In genomic region chr10:80414126-80414898, GRCh38 we compare ENCODE assay signal across 1 cellular context.
A peak's percentile ranks its signal among the peaks of the same experiment; 100 is the strongest.
TF ChIP-seq lines count a peak whose summit lies in the region.

No MANE protein-coding gene starts in this region.

TF ChIP-seq in HepG2, 621 proteins besides CTCF, POLR2A, EP300 and RAD21 (continues in another document):
- TF ChIP-seq SOX6 (IDR thresholded peaks at IDR 0.05), result no peak
- TF ChIP-seq SOX6 (CRISPR knock-in tag; IDR thresholded peaks at IDR 0.05), result peak; percentile 45; the same call in 1 of the 2 replicates
- TF ChIP-seq RBFOX2 (IDR thresholded peaks at IDR 0.05; ENCODE audit: low read depth, low read length), result 0 out of 2 replicates have a peak, but pooled peaks have one; percentile 17
- peak; percentile 49; the same call in 1 of the 2 replicates for TF ChIP-seq ZNF331 (CRISPR knock-in tag; IDR thresholded peaks at IDR 0.05)
- TF ChIP-seq CBX1 (IDR thresholded peaks at IDR 0.05; ENCODE audit: low read depth), result no peak
- no peak for TF ChIP-seq ZNF615 (CRISPR knock-in tag; IDR thresholded peaks at IDR 0.05; ENCODE audit: borderline replicate concordance)
- no peak for TF ChIP-seq JDP2 (CRISPR knock-in tag; IDR thresholded peaks at IDR 0.05; ENCODE audit: borderline replicate concordance)
- no peak for TF ChIP-seq TERF1 (CRISPR knock-in tag; IDR thresholded peaks at IDR 0.05)
- TF ChIP-seq FOXP1 (IDR thresholded peaks at IDR 0.05), result no peak
- peak; percentile 56; the same call in 1 of the 2 replicates for TF ChIP-seq FOXP1 (CRISPR knock-in tag; IDR thresholded peaks at IDR 0.05)
- no peak for TF ChIP-seq STAT5B (CRISPR knock-in tag; IDR thresholded peaks at IDR 0.05)
- TF ChIP-seq NRL (CRISPR knock-in tag; IDR thresholded peaks at IDR 0.05; ENCODE audit: borderline replicate concordance), result no peak
- TF ChIP-seq NAIF1 (CRISPR knock-in tag; IDR thresholded peaks at IDR 0.05; ENCODE audit: borderline replicate concordance), result no peak
- TF ChIP-seq PTBP1 (IDR thresholded peaks at IDR 0.05; ENCODE audit: low read depth, low read length, poor library complexity, severe bottlenecking), result no peak
- no peak for TF ChIP-seq NR2F2 (IDR thresholded peaks at IDR 0.05; ENCODE audit: borderline replicate concordance, low read depth)
- TF ChIP-seq ARID5B (CRISPR knock-in tag; IDR thresholded peaks at IDR 0.05), result peak; percentile 73
- TF ChIP-seq ZNF10 (CRISPR knock-in tag; IDR thresholded peaks at IDR 0.05; ENCODE audit: borderline replicate concordance, low read depth), result no peak
- TF ChIP-seq ZNF557 (CRISPR knock-in tag; IDR thresholded peaks at IDR 0.05), result no peak
- TF ChIP-seq ZBED4 (CRISPR knock-in tag; IDR thresholded peaks at IDR 0.05; ENCODE audit: borderline replicate concordance), result peak; percentile 61; the same call in 1 of the 2 replicates
- 0 out of 2 replicates have a peak, but pooled peaks have one; percentile 38 for TF ChIP-seq KLF11 (CRISPR knock-in tag; IDR thresholded peaks at IDR 0.05)
- TF ChIP-seq IKZF5 (CRISPR knock-in tag; IDR thresholded peaks at IDR 0.05), result 0 out of 2 replicates have a peak, but pooled peaks have one; percentile 47
- TF ChIP-seq ZNF709 (CRISPR knock-in tag; IDR thresholded peaks at IDR 0.05), result no peak
- TF ChIP-seq SNRNP70 (IDR thresholded peaks at IDR 0.05; ENCODE audit: low read depth, low read length), result no peak
- TF ChIP-seq ZNF562 (CRISPR knock-in tag; IDR thresholded peaks at IDR 0.05; ENCODE audit: borderline replicate concordance), result no peak
- no peak for TF ChIP-seq NKX3-1 (CRISPR knock-in tag; IDR thresholded peaks at IDR 0.05)
- TF ChIP-seq ISX (CRISPR knock-in tag; conservative IDR thresholded peaks at IDR 0.05), result no peak
- no peak for TF ChIP-seq ZNF652 (CRISPR knock-in tag; IDR thresholded peaks at IDR 0.05; ENCODE audit: borderline replicate concordance, low read depth)
- no peak for TF ChIP-seq NFIC (IDR thresholded peaks at IDR 0.05; ENCODE audit: low read length)
- TF ChIP-seq HNF4G (IDR thresholded peaks at IDR 0.05; ENCODE audit: borderline replicate concordance, low read depth, low read length), result peak; percentile 63
- TF ChIP-seq HNF4G (CRISPR knock-in tag; IDR thresholded peaks at IDR 0.05; ENCODE audit: borderline replicate concordance, low read depth), result peak; percentile 28; the same call in 1 of the 2 replicates
- TF ChIP-seq GATAD2A (CRISPR knock-in tag; IDR thresholded peaks at IDR 0.05), result peak; percentile 78
- no peak for TF ChIP-seq ZNF282 (IDR thresholded peaks at IDR 0.05; ENCODE audit: partially characterized antibody)
- TF ChIP-seq TFAP4 (IDR thresholded peaks at IDR 0.05; ENCODE audit: borderline replicate concordance, low read depth), result peak; percentile 66; the same call in 1 of the 2 replicates
- TF ChIP-seq HDAC2 (CRISPR knock-in tag; IDR thresholded peaks at IDR 0.05), result peak; percentile 58
- TF ChIP-seq U2AF2 (IDR thresholded peaks at IDR 0.05; ENCODE audit: low read depth, low read length), result no peak
- no peak for TF ChIP-seq CCAR2 (optimal IDR thresholded peaks at IDR 0.05; ENCODE audit: low read depth, low read length)
- no peak for TF ChIP-seq REST (IDR thresholded peaks at IDR 0.05; ENCODE audit: borderline replicate concordance in 1 of 2, low read depth in 1 of 2, low read length in 2 of 2)
- TF ChIP-seq FOXP4 (CRISPR knock-in tag; IDR thresholded peaks at IDR 0.05), result no peak
- TF ChIP-seq MAX (IDR thresholded peaks at IDR 0.05), result 0 out of 2 replicates have a peak, but pooled peaks have one; percentile 32
- TF ChIP-seq HNRNPL (IDR thresholded peaks at IDR 0.05; ENCODE audit: low read depth, low read length), result no peak
- TF ChIP-seq TBX3 (IDR thresholded peaks at IDR 0.05; ENCODE audit: borderline replicate concordance), result no peak
- TF ChIP-seq MEF2D (CRISPR knock-in tag; IDR thresholded peaks at IDR 0.05), result 0 out of 2 replicates have a peak, but pooled peaks have one; percentile 25
- peak; percentile 28; the same call in 1 of the 2 replicates for TF ChIP-seq SALL1 (CRISPR knock-in tag; IDR thresholded peaks at IDR 0.05)
- TF ChIP-seq ZNF883 (CRISPR knock-in tag; IDR thresholded peaks at IDR 0.05; ENCODE audit: not compliant biosample characterization), result no peak
- TF ChIP-seq SALL2 (CRISPR knock-in tag; IDR thresholded peaks at IDR 0.05), result no peak
- TF ChIP-seq ZMYM3 (CRISPR knock-in tag; IDR thresholded peaks at IDR 0.05), result 0 out of 2 replicates have a peak, but pooled peaks have one; percentile 34
- TF ChIP-seq ZNF20 (CRISPR knock-in tag; IDR thresholded peaks at IDR 0.05), result no peak
- TF ChIP-seq BCL3 (CRISPR knock-in tag; IDR thresholded peaks at IDR 0.05), result no peak
